18 cellular contexts compared by ENCODE assay signal in the genomic region with DNA sequence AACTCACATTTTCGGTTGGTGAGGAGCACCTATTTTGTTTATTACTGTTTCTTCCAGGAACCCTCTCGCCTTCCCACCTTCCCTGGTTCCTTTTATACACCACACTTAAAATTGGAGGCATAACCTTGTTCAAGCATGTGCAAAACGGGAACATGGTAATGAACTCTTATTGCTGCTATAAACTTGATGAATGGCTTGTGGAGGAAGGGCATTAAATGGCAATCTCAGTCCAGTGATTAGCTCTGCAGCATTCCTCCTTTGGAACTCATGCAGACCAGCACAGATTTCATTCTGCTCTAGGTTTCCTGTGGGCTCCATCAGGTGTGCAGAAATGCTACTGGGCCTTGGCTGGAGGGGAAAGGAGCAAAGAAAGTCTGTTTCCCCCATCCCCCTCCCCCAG.
DNase-seq lines count a peak whose midpoint lies in the region; ATAC-seq and TF ChIP-seq lines count a peak whose summit lies in the region.
"Had no signal": no experiment of that assay in that cellular context is flagged by ENCODE, and none has a peak within 500 bp of the region (broad histone marks: within the 10 kb centered on the region; RNA-seq: fewer than 3 reads in every experiment).

No MANE protein-coding gene starts in this region.

- H3K4me1 ChIP-seq in cardiac muscle cell (ENCODE audit: low read depth), result peaks cover 13% of the 10 kb centered on the region
- H3K4me1 ChIP-seq in GM23338 (ENCODE audit: insufficient read depth), result peaks cover 4% of the 10 kb centered on the region
- H3K4me1 ChIP-seq in transverse colon, result peaks cover 0 to 9% (median 2%) of the 10 kb centered on the region in 4 donors

- intact Hi-C loops in left ventricle myocardium superior (cut with micrococcal nuclease) (no loop called here), transverse colon (cut with DNase I; ENCODE audit: low total_unique reads) (no loop called here)

- no peaks in the 10 kb centered on the region for H3K79me2 ChIP-seq in GM23338 (replicated peaks; ENCODE audit: insufficient read depth)

- no peaks in the 10 kb centered on the region for H3K27me3 ChIP-seq in cardiac muscle cell
- no peaks in the 10 kb centered on the region for H3K27me3 ChIP-seq in GM23338 (ENCODE audit: insufficient read depth)
- no peaks in the 10 kb centered on the region for H3K27me3 ChIP-seq in transverse colon
- H3K27me3 ChIP-seq: BLaER1 had no signal

- H3K4me3 ChIP-seq in cardiac muscle cell, result no peak overlapping the region
- H3K4me3 ChIP-seq in GM23338, result no peak overlapping the region
- no peak overlapping the region for H3K4me3 ChIP-seq in transverse colon
- no peak overlapping the region for H3K4me3 ChIP-seq in coronary artery
- H3K4me3 ChIP-seq: BLaER1, GM23248, K562, PC-9 had no signal

- H3K36me3 ChIP-seq in cardiac muscle cell, result no peaks in the 10 kb centered on the region
- no peaks in the 10 kb centered on the region for H3K36me3 ChIP-seq in GM23338 (ENCODE audit: insufficient read depth)
- no peaks in the 10 kb centered on the region for H3K36me3 ChIP-seq in transverse colon
- H3K36me3 ChIP-seq: BLaER1 had no signal

- H4K20me1 ChIP-seq in GM23338 (replicated peaks; ENCODE audit: insufficient read depth), result no peaks in the 10 kb centered on the region
- H4K20me1 ChIP-seq: BLaER1 had no signal

- H3K4me3 Mint-ChIP-seq in GM23338, result no peak overlapping the region
- H3K4me3 Mint-ChIP-seq: CD4-positive, alpha-beta memory T cell had no signal

- no peaks in the 10 kb centered on the region for H3K9me2 ChIP-seq in GM23338 (ENCODE audit: insufficient read depth)

- WGBS in transverse colon (ENCODE audit: low coverage in 1 of 2), 2 donors, result 19 to 26% methylated on average over 3 of the region's 3 CpGs

- no peaks in the 10 kb centered on the region for H3F3A ChIP-seq in GM23338 (replicated peaks; ENCODE audit: low read depth)

- H3K9me3 ChIP-seq in cardiac muscle cell (ENCODE audit: low read depth) (no peaks in the 10 kb centered on the region), transverse colon (no peaks in the 10 kb centered on the region)
- H3K9me3 ChIP-seq: BLaER1 had no signal

- in situ Hi-C loops in transverse colon (cut with MboI; ENCODE audit: low pct_ligation_motif_present in 1 of 4, low pct_unique_long_range_greater_than_20kb in 1 of 4, low sequenced_read_pairs in 3 of 4), result no loop called here

- no peaks in the 10 kb centered on the region for H3K27me3 Mint-ChIP-seq in GM23338 (ENCODE audit: insufficient read depth, low read depth, poor library complexity)
- H3K27me3 Mint-ChIP-seq: CD4-positive, alpha-beta memory T cell had no signal

- peak overlapping the region; percentile 5; the same call in 1 of the 2 replicates for H2AFZ ChIP-seq in GM23338
- H2AFZ ChIP-seq: GM23248, PC-9 had no signal

- no peak for ATAC-seq in left ventricle myocardium superior
- no peak; the same call in 2 of the 3 replicates for ATAC-seq in GM23338
- ATAC-seq: K562 had no signal

- H3K27ac Mint-ChIP-seq in GM23338, result 0 out of 2 replicates have a peak overlapping the region, but pooled peaks have one; percentile 54
- H3K27ac Mint-ChIP-seq: CD4-positive, alpha-beta memory T cell had no signal

- DNase-seq in cardiac muscle cell (ENCODE audit: low read depth in 1 of 2, low spot score in 1 of 2) (no peak), left ventricle myocardium superior (no peak), GM23338 (ENCODE audit: low spot score) (no peak), left kidney (ENCODE audit: low read depth, low spot score) (peak; percentile 86), transverse colon (peak; percentile 9), NCI-H2196 treated with DMSO at 0.1 percent for 48 hours (lab: John Stamatoyannopoulos, UW; ENCODE audit: unreplicated experiment) (no peak), GOT3 (lab: John Stamatoyannopoulos, UW) (no peak), coronary artery (ENCODE audit: low spot score) (no peak)
- DNase-seq: CD4-positive, alpha-beta memory T cell; GM23248; NCI-H2107; NCI-H69; PC-9; SIG-M5; T-helper 1 cell had no signal

- H3K4me1 Mint-ChIP-seq in GM23338, result peaks cover 17% of the 10 kb centered on the region; the same call in 2 of the 3 replicates
- H3K4me1 Mint-ChIP-seq: CD4-positive, alpha-beta memory T cell had no signal

- no peak for TF ChIP-seq POLR2A in transverse colon (IDR thresholded peaks at IDR 0.05)

- TF ChIP-seq CTCF in cardiac muscle cell (IDR thresholded peaks at IDR 0.05; ENCODE audit: low read depth, low read length) (no peak), GM23338 (conservative IDR thresholded peaks at IDR 0.05; ENCODE audit: low read depth in 2 of 2) (no peak), transverse colon (IDR thresholded peaks at IDR 0.05) (no peak), coronary artery (IDR thresholded peaks at IDR 0.05) (no peak)

- H3K27ac ChIP-seq in cardiac muscle cell, result peak overlapping the region; percentile 19
- no peak overlapping the region for H3K27ac ChIP-seq in GM23338 (ENCODE audit: low read depth)
- peak overlapping the region in 1 of 4 donors; percentile 13 for H3K27ac ChIP-seq in transverse colon
- no peak overlapping the region for H3K27ac ChIP-seq in coronary artery
- H3K27ac ChIP-seq: BLaER1, GM23248, PC-9, RWPE1 had no signal

- H3K9me3 Mint-ChIP-seq in GM23338, result no peaks in the 10 kb centered on the region
- H3K9me3 Mint-ChIP-seq: CD4-positive, alpha-beta memory T cell had no signal

- no peak for TF ChIP-seq EP300 in transverse colon (IDR thresholded peaks at IDR 0.05; ENCODE audit: low read depth)

- no peak overlapping the region for H3K4me2 ChIP-seq in GM23338
- H3K4me2 ChIP-seq: BLaER1, PC-9 had no signal

- H3K36me3 Mint-ChIP-seq in GM23338 (ENCODE audit: low read depth), result no peaks in the 10 kb centered on the region
- H3K36me3 Mint-ChIP-seq: CD4-positive, alpha-beta memory T cell had no signal

TF ChIP-seq in GM23338, 12 proteins besides CTCF, POLR2A, EP300 and RAD21 (continues in another document):
- TF ChIP-seq, protein P1, sequence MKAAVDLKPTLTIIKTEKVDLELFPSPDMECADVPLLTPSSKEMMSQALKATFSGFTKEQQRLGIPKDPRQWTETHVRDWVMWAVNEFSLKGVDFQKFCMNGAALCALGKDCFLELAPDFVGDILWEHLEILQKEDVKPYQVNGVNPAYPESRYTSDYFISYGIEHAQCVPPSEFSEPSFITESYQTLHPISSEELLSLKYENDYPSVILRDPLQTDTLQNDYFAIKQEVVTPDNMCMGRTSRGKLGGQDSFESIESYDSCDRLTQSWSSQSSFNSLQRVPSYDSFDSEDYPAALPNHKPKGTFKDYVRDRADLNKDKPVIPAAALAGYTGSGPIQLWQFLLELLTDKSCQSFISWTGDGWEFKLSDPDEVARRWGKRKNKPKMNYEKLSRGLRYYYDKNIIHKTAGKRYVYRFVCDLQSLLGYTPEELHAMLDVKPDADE (IDR thresholded peaks at IDR 0.05), result no peak
- TF ChIP-seq NANOG (IDR thresholded peaks at IDR 0.05; ENCODE audit: borderline replicate concordance) (no peak), ZNF331 (CRISPR knock-in tag; IDR thresholded peaks at IDR 0.05; ENCODE audit: low read depth) (no peak)

Comparison
In these comparisons a context has a peak if more than half of its experiments do, and no peak if none do; other contexts are left out.
1. DNase-seq: peak in left kidney (single experiment) and transverse colon (single experiment); none in cardiac muscle cell (0 of 2), left ventricle myocardium superior (single experiment), GM23338 (single experiment), NCI-H2196 treated with DMSO at 0.1 percent for 48 hours (single experiment), GOT3 (single experiment) and coronary artery (single experiment).